1 cellular context compared by ENCODE assay signal in genomic region chr16:56269276-56269675, GRCh38.
TF ChIP-seq lines count a peak whose summit lies in the region.

No MANE protein-coding gene starts in this region.

TF ChIP-seq in H1, 55 proteins besides CTCF, POLR2A, EP300 and RAD21 (continued from another document):
- TF ChIP-seq POLR2AphosphoS5 (IDR thresholded peaks at IDR 0.05; ENCODE audit: low read depth, low read length) (no peak), TBP (IDR thresholded peaks at IDR 0.05; ENCODE audit: low read depth, low read length) (no peak), KDM1A (IDR thresholded peaks at IDR 0.05; ENCODE audit: borderline replicate concordance, low read length) (no peak), BCL11A (IDR thresholded peaks at IDR 0.05; ENCODE audit: low read depth in 2 of 2, low read length in 2 of 2) (no peak), POU5F1 (IDR thresholded peaks at IDR 0.05; ENCODE audit: low read depth, low read length) (no peak), ATF3 (IDR thresholded peaks at IDR 0.05; ENCODE audit: insufficient read depth, low read depth, low read length) (no peak), SRF (IDR thresholded peaks at IDR 0.05; ENCODE audit: low read depth, low read length) (no peak), CEBPB (IDR thresholded peaks at IDR 0.05; ENCODE audit: low read depth, low read length) (no peak), PHF8 (conservative IDR thresholded peaks at IDR 0.05; ENCODE audit: low read depth, low read length) (no peak), TEAD4 (IDR thresholded peaks at IDR 0.05; ENCODE audit: low read depth, low read length) (no peak)
